ENCODE assay signal across 8 cellular contexts in the genomic region with DNA sequence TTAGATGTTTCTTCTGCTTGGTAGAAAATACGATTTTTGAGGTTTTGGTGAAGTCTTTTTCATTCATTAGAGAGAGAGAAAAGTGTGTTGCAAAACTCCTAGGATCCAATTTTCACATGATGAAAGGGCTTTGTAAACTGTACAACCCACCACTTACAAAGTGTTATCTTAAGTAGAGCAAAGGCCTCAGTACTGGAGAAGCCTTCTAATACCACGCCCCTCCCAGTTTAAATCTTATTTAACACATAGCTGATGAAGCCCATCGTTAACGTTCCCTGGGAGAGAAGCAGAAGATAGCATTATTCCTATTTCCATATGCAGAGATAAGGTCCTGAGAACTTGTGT. TPM values are rescaled to one million over a fixed set of nuclear protein-coding genes. Genes with fewer than 3 reads are reported as not detected.
DNase-seq lines count a peak whose midpoint lies in the region; ATAC-seq and TF ChIP-seq lines count a peak whose summit lies in the region.

No MANE protein-coding gene starts in this region.

- H3K27me3 ChIP-seq in Karpas-422 (ENCODE audit: low read length) = no peaks in the 10 kb centered on the region; the same call in 1 of the 2 replicates
- H3K27me3 ChIP-seq in mononuclear cell (ENCODE audit: insufficient read depth, low read length) = no peaks in the 10 kb centered on the region

- H3K4me3 ChIP-seq in Karpas-422 (ENCODE audit: low read length) (peak overlapping the region; percentile 78), choroid plexus epithelial cell (ENCODE audit: low read depth, low read length) (peak overlapping the region; percentile 75), mononuclear cell (ENCODE audit: low read length) (peak overlapping the region; percentile 58)

- peak overlapping the region; percentile 76 for H3K9ac ChIP-seq in Karpas-422 (ENCODE audit: low read length)

- no peak for TF ChIP-seq CTCF in choroid plexus epithelial cell (conservative IDR thresholded peaks at IDR 0.05; ENCODE audit: low read depth, low read length)

- peak; percentile 6 for ATAC-seq in GM21526 (IDR thresholded peaks at IDR 0.05; ENCODE audit: low FRiP score, unreplicated experiment)

- DNase-seq in Karpas-422 (no peak), choroid plexus epithelial cell (ENCODE audit: low read depth) (peak; percentile 66), epidermal melanocyte (ENCODE audit: insufficient read length, low spot score) (no peak), NCI-H2081 (lab: John Stamatoyannopoulos, UW) (no peak), iPS-NIHi7 (ENCODE audit: extremely low spot score) (no peak), SW 1271 (lab: John Stamatoyannopoulos, UW) (no peak)

- peak overlapping the region; percentile 90 for H3K4me2 ChIP-seq in Karpas-422 (ENCODE audit: low read depth, low read length, poor library complexity, severe bottlenecking)

- H3K9me2 ChIP-seq in Karpas-422 (replicated peaks; ENCODE audit: insufficient read depth, low read length) = no peaks in the 10 kb centered on the region

- H3K4me1 ChIP-seq in Karpas-422 (ENCODE audit: low read length) = peaks cover 26% of the 10 kb centered on the region
- peaks cover 26% of the 10 kb centered on the region for H3K4me1 ChIP-seq in mononuclear cell (ENCODE audit: insufficient read depth, low read length)

- no peaks in the 10 kb centered on the region for H3K79me2 ChIP-seq in Karpas-422 (ENCODE audit: low read length)

- H3K36me3 ChIP-seq in Karpas-422 (ENCODE audit: insufficient read depth, low read length) = no peaks in the 10 kb centered on the region

- H3K9me3 ChIP-seq in Karpas-422 (ENCODE audit: low read length) (no peaks in the 10 kb centered on the region), mononuclear cell (ENCODE audit: low read depth, low read length) (no peaks in the 10 kb centered on the region)

- H3K27ac ChIP-seq in Karpas-422 (ENCODE audit: low read length) = no peak overlapping the region

- no peaks in the 10 kb centered on the region for H4K20me1 ChIP-seq in Karpas-422 (ENCODE audit: insufficient read depth, low read depth, low read length)

- H2AFZ ChIP-seq in Karpas-422 (ENCODE audit: low read length) = peak overlapping the region; percentile 92

RNA-seq across cellular contexts. Expression of a gene that starts 0.9 kb away (rescaled TPM):
- total RNA-seq in Karpas-422 (2014; rRNA removed; shearing (Covaris generic); ENCODE audit: low replicate concordance) = 1.4 and 1.5 TPM in 2 replicates
- total RNA-seq in mononuclear cell = 1.8 TPM

RNA-seq across cellular contexts. Expression of a gene that starts 26.8 kb away (rescaled TPM):
- total RNA-seq in Karpas-422 (2014; rRNA removed; shearing (Covaris generic); ENCODE audit: low replicate concordance) = 26.8 and 39.2 TPM in 2 replicates
- 188 TPM for total RNA-seq in mononuclear cell
